In the genomic region with DNA sequence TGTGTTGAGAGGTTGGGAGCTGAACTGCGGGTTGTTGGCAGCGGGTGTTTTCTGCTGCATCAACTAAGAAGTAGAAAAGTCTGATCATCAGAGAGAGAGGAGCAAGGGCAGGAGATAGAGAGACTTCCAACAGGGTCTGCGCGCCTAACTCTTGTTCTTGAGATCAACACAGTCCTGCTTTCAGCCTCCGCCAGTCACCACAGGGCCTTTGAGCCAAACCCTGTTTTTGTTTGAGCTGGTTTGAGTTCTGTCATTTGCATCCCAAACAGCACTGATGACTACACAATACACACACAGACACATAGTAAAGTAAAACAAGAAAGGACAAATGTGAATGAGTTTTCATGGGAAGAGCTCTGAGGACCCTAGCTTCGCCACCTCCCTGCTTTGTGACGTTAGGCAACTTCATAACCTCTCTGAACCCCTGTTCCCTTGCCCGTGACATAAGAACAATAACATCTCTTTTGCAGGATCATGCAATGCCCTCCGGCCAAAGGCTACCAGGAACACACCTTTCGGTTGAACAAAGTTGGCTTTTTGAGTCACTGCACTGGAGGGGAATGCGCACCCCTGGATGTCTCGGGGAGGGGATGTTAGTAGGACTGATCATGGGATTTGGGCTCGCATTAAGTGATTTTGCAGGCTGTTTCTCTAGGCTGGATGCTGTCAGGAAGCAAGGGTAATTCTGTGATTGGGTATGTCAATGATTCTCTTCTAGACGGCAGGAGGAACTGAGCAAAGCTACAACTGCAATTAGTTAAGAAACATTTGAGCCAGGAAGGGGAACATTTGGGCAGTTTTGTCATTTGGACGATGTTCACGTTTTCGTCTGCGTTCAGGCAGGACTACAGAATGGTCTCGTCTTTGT, we compare ENCODE assay signal across 20 cellular contexts.
DNase-seq lines count a peak whose midpoint lies in the region; ATAC-seq and TF ChIP-seq lines count a peak whose summit lies in the region.
"Had no signal": no experiment of that assay in that cellular context is flagged by ENCODE, and none has a peak within 500 bp of the region (broad histone marks: within the 10 kb centered on the region; RNA-seq: fewer than 3 reads in every experiment).

No MANE protein-coding gene starts in this region.

- intact Hi-C loops in heart right ventricle (cut with DNase I), result no loop called here

- H3K36me3 ChIP-seq in right atrium auricular region (no peaks in the 10 kb centered on the region), heart right ventricle (no peaks in the 10 kb centered on the region), lung (ENCODE audit: control insufficient read depth in 2 of 2, insufficient read depth in 2 of 2, low read length in 2 of 2) (no peaks in the 10 kb centered on the region)
- H3K36me3 ChIP-seq: cardiac muscle cell, right lobe of liver, SJSA1 had no signal

- H3K4me1 ChIP-seq in right atrium auricular region (peaks cover 0 to 6% of the 10 kb centered on the region in 2 donors), heart right ventricle (peaks cover 0 to 5% (median 0%) of the 10 kb centered on the region in 9 donors), lung (ENCODE audit: control insufficient read depth in 2 of 2, insufficient read depth in 2 of 2, low read length in 2 of 2) (peaks cover 0 to under 1% of the 10 kb centered on the region in 2 donors)
- H3K4me1 ChIP-seq: SJSA1 had no signal

- TF ChIP-seq CTCF in right atrium auricular region (IDR thresholded peaks at IDR 0.05) (no peak), heart right ventricle (IDR thresholded peaks at IDR 0.05) (no peak), lung (IDR thresholded peaks at IDR 0.05; ENCODE audit: control extremely low read depth, extremely low read depth) (no peak)

- H3K27ac ChIP-seq in right atrium auricular region (no peak overlapping the region), heart right ventricle (no peak overlapping the region), lung (ENCODE audit: low read depth in 1 of 2, low read length in 1 of 2) (no peak overlapping the region)
- H3K27ac ChIP-seq: cardiac muscle cell, right lobe of liver, SJSA1 had no signal

- peak; percentile 54 for DNase-seq in right atrium auricular region (ENCODE audit: low spot score)
- no peak for DNase-seq in heart right ventricle
- DNase-seq in activated CD8-positive, alpha-beta memory T cell treated with anti-CD3 and anti-CD28 coated beads, Interleukin-2, amount 50 U/mL, for 48 hours, result peak; percentile 37
- peak; percentile 27 for DNase-seq in lung (ENCODE audit: low spot score)
- no peak for DNase-seq in NOMO-1 treated with DMSO at 0.1 percent for 48 hours (lab: John Stamatoyannopoulos, UW; ENCODE audit: unreplicated experiment)
- no peak for DNase-seq in NCI-H1105 treated with DMSO at 0.1 percent for 48 hours (lab: John Stamatoyannopoulos, UW)
- no peak for DNase-seq in NCI-H526 (lab: John Stamatoyannopoulos, UW)
- DNase-seq: Calu3; effector memory CD4-positive, alpha-beta T cell; GF-D8; MV-4-11; NCI-H2029; NCI-H524 treated with DMSO at 0.1 percent for 48 hours; nucleus accumbens; stimulated activated CD4-positive, alpha-beta T cell treated with anti-CD3 and anti-CD28 coated beads, Interleukin-1b, Interleukin-23, amount 100 ng/mL, for 48 hours; T-helper 9 cell had no signal

- H3K4me3 ChIP-seq in right atrium auricular region (no peak overlapping the region), heart right ventricle (no peak overlapping the region), lung (no peak overlapping the region)
- H3K4me3 ChIP-seq: right lobe of liver, SJSA1 had no signal

- H3K9me3 ChIP-seq in right atrium auricular region (no peaks in the 10 kb centered on the region), heart right ventricle (no peaks in the 10 kb centered on the region), lung (ENCODE audit: control insufficient read depth in 2 of 2, insufficient read depth in 1 of 2, low read length in 1 of 2) (no peaks in the 10 kb centered on the region)
- H3K9me3 ChIP-seq: right lobe of liver, SJSA1 had no signal

- WGBS in heart right ventricle, 2 donors, result 86 to 87% methylated on average over 19 of the region's 19 CpGs
- 90% methylated on average over 19 of the region's 19 CpGs for WGBS in lung, 2 donors

- H3K27me3 ChIP-seq in right atrium auricular region (no peaks in the 10 kb centered on the region), heart right ventricle (peaks cover 0 to 32% (median 28%) of the 10 kb centered on the region in 7 donors), lung (ENCODE audit: control insufficient read depth, insufficient read depth) (no peaks in the 10 kb centered on the region)
- H3K27me3 ChIP-seq: right lobe of liver, SJSA1 had no signal

- ATAC-seq in heart right ventricle, result no peak
- no peak for ATAC-seq in lung (ENCODE audit: insufficient read depth, low FRiP score)
- no peak for ATAC-seq in GM21619 (IDR thresholded peaks at IDR 0.05; ENCODE audit: unreplicated experiment)
- ATAC-seq: right lobe of liver had no signal

Comparison
In these comparisons a context has a peak if more than half of its experiments do, and no peak if none do; other contexts are left out.
1. DNase-seq: peak in right atrium auricular region (single experiment), activated CD8-positive, alpha-beta memory T cell treated with anti-CD3 and anti-CD28 coated beads, Interleukin-2, amount 50 U/mL, for 48 hours (single experiment) and lung (single experiment); none in heart right ventricle (0 of 2), NOMO-1 treated with DMSO at 0.1 percent for 48 hours (single experiment), NCI-H1105 treated with DMSO at 0.1 percent for 48 hours (single experiment) and NCI-H526 (0 of 2).